In genomic region chr17:58575511-58575910, GRCh38 we compare ENCODE assay signal across 13 cellular contexts.
A peak's percentile ranks its signal among the peaks of the same experiment; 100 is the strongest.
DNase-seq lines count a peak whose midpoint lies in the region; ATAC-seq, FAIRE-seq and TF ChIP-seq lines count a peak whose summit lies in the region.
"Had no signal": no experiment of that assay in that cellular context is flagged by ENCODE, and none has a peak within 500 bp of the region (broad histone marks: within the 10 kb centered on the region; RNA-seq: fewer than 3 reads in every experiment).

No MANE protein-coding gene starts in this region.

- H3K4me3 ChIP-seq in KMS-11 (IDR thresholded peaks at IDR 0.05; ENCODE audit: insufficient read depth, low read depth, low read length) (no peak overlapping the region), GM12878 (no peak overlapping the region), HepG2 (replicated peaks in 1 of 3; ENCODE audit: insufficient read depth in 1 of 3, low read depth in 2 of 3, low read length in 3 of 3) (no peak overlapping the region; a peak in 1 of 6 replicates)

- H3K27ac ChIP-seq in C4-2B (peak overlapping the region; percentile 56), KMS-11 (no peak overlapping the region; the same call in 1 of the 2 replicates), GM12878 (ENCODE audit: control insufficient read depth, insufficient read depth) (no peak overlapping the region), HepG2 (ENCODE audit: extremely low read length, insufficient read depth, low read length) (no peak overlapping the region)

- ATAC-seq in GM12878 (peak; percentile 43), HepG2 (no peak; the same call in 2 of the 3 replicates)
- no peak for ATAC-seq in natural killer cell treated with Interleukin-12 subunit alpha and Interleukin-12 subunit beta and Interleukin-15 and Interleukin-18, amount 100 ng/mL, for 72 hours
- ATAC-seq: CD8-positive, alpha-beta T cell; sciatic nerve had no signal

- no peak overlapping the region for H3K4me3 Mint-ChIP-seq in natural killer cell treated with Interleukin-12 subunit alpha and Interleukin-12 subunit beta and Interleukin-15 and Interleukin-18, amount 100 ng/mL, for 72 hours
- H3K4me3 Mint-ChIP-seq: CD8-positive, alpha-beta T cell had no signal

- H3K4me2 ChIP-seq in KMS-11: peak overlapping the region; percentile 12; the same call in 1 of the 2 replicates
- no peak overlapping the region for H3K4me2 ChIP-seq in GM12878 (ENCODE audit: control insufficient read depth, insufficient read depth)
- peak overlapping the region; percentile 19 for H3K4me2 ChIP-seq in HepG2 (ENCODE audit: low read depth, low read length)

- CTCF ChIA-PET in GM12878 (lab: Yijun Ruan, JAX) (interaction anchor here (3.8 to 7.1 kb wide), 5 partner anchors 10 to 429 kb away, joined by 22 to 65 read pairs (median 52); no protein-coding TSS in a partner anchor), HepG2 (lab: Yijun Ruan, JAX; ENCODE audit: low intra/inter-chr PET ratio, low total read pairs) (no interaction called here)

- H4K20me1 ChIP-seq in KMS-11 (ENCODE audit: insufficient read depth): no peaks in the 10 kb centered on the region
- H4K20me1 ChIP-seq in GM12878 (ENCODE audit: control insufficient read depth, insufficient read depth): no peaks in the 10 kb centered on the region
- no peaks in the 10 kb centered on the region for H4K20me1 ChIP-seq in HepG2 (ENCODE audit: insufficient read depth, low read length)

- H3K9me3 ChIP-seq in GM12878 (replicated peaks; ENCODE audit: control insufficient read depth, insufficient read depth, low read length) (no peaks in the 10 kb centered on the region), HepG2 (ENCODE audit: low read length) (no peaks in the 10 kb centered on the region)

- DNase-seq in GM12878 (ENCODE audit: low read depth, low spot score) (no peak), HepG2 (ENCODE audit: low spot score) (no peak), GM19239 (ENCODE audit: insufficient read length, low spot score) (no peak), DMS114 treated with DMSO at 0.1 percent for 48 hours (lab: John Stamatoyannopoulos, UW; ENCODE audit: unreplicated experiment) (no peak), DMS79 (lab: John Stamatoyannopoulos, UW) (no peak)
- DNase-seq in natural killer cell treated with Interleukin-12 subunit alpha and Interleukin-12 subunit beta and Interleukin-15 and Interleukin-18, amount 100 ng/mL, for 72 hours (ENCODE audit: low spot score): no peak
- DNase-seq: caudate nucleus; CD8-positive, alpha-beta T cell; midbrain; T1000 had no signal

- FAIRE-seq in GM12878 (lab: Jason Lieb, UNC): no peak
- FAIRE-seq in HepG2 (lab: Jason Lieb, UNC): no peak
- no peak for FAIRE-seq in GM19239 (lab: Jason Lieb, UNC)

- no peak for TF ChIP-seq POLR2A in GM12878 (IDR thresholded peaks at IDR 0.05; ENCODE audit: low read depth, low read length)
- TF ChIP-seq POLR2A in HepG2 (IDR thresholded peaks at IDR 0.05; ENCODE audit: insufficient read depth in 1 of 2, low read depth in 2 of 2, low read length in 2 of 2): no peak

- H3K36me3 ChIP-seq in KMS-11 (ENCODE audit: insufficient read depth): no peaks in the 10 kb centered on the region
- no peaks in the 10 kb centered on the region for H3K36me3 ChIP-seq in GM12878 (ENCODE audit: control insufficient read depth in 2 of 2, insufficient read depth in 2 of 2, low read length in 1 of 2)
- H3K36me3 ChIP-seq in HepG2 (replicated peaks in 1 of 2; ENCODE audit: control insufficient read depth in 1 of 2, insufficient read depth in 2 of 2, low read length in 2 of 2): no peaks in the 10 kb centered on the region

- no peaks in the 10 kb centered on the region for H3K27me3 Mint-ChIP-seq in natural killer cell treated with Interleukin-12 subunit alpha and Interleukin-12 subunit beta and Interleukin-15 and Interleukin-18, amount 100 ng/mL, for 72 hours

- intact Hi-C loops in GM12878 (cut with micrococcal nuclease; ENCODE audit: unreplicated experiment) (no loop called here), HepG2 (cut with micrococcal nuclease; ENCODE audit: unreplicated experiment) (loop anchor here (10.0 kb wide), 1 partner anchor 429 kb away; no protein-coding TSS in a partner anchor)

- H3K4me1 Mint-ChIP-seq in natural killer cell treated with Interleukin-12 subunit alpha and Interleukin-12 subunit beta and Interleukin-15 and Interleukin-18, amount 100 ng/mL, for 72 hours (ENCODE audit: low read depth in 2 of 2): no peaks in the 10 kb centered on the region

- H3K4me1 ChIP-seq in KMS-11 (ENCODE audit: low read depth, poor library complexity, severe bottlenecking) (peaks cover 49% of the 10 kb centered on the region), GM12878 (ENCODE audit: control insufficient read depth, insufficient read depth, low read length) (peaks cover 11% of the 10 kb centered on the region), HepG2 (ENCODE audit: insufficient read depth, low read length) (peaks cover 41% of the 10 kb centered on the region)

- RAD21 ChIA-PET in GM12878 (lab: Charles Lee; ENCODE audit: unreplicated experiment): interaction anchor here (0.6 to 1.9 kb wide), 3 partner anchors 34 to 57 kb away, joined by 3 to 9 read pairs (median 4); no protein-coding TSS in a partner anchor

- in situ Hi-C loops in GM12878 (cut with MboI): no loop called here
- in situ Hi-C loops in HepG2 (cut with HindIII; ENCODE audit: extremely low pct_ligation_motif_present, low pct_unique_long_range_greater_than_20kb): no loop called here

- no peaks in the 10 kb centered on the region for H3K79me2 ChIP-seq in KMS-11 (ENCODE audit: insufficient read depth, low read depth)
- H3K79me2 ChIP-seq in GM12878 (ENCODE audit: control insufficient read depth, insufficient read depth, low read length): no peaks in the 10 kb centered on the region
- no peaks in the 10 kb centered on the region for H3K79me2 ChIP-seq in HepG2 (ENCODE audit: insufficient read depth, low read length)

- POLR2A ChIA-PET in GM12878 (lab: Charles Lee) (interaction anchor here (0.6 to 0.8 kb wide), 2 partner anchors 36 to 430 kb away, joined by 5 to 8 read pairs; no protein-coding TSS in a partner anchor), HepG2 (lab: Yijun Ruan, JAX) (interaction anchor here (1.1 to 3.3 kb wide), 2 partner anchors 40 to 56 kb away, joined by 3 to 21 read pairs; no protein-coding TSS in a partner anchor)

- no peak for TF ChIP-seq EP300 in GM12878 (IDR thresholded peaks at IDR 0.05; ENCODE audit: borderline replicate concordance in 1 of 2, control insufficient read depth in 1 of 2, low read depth in 2 of 2, low read length in 2 of 2)
- TF ChIP-seq EP300 in HepG2 (IDR thresholded peaks at IDR 0.05; ENCODE audit: low read depth in 2 of 2, low read length in 2 of 2): no peak
- no peak for TF ChIP-seq EP300 in HepG2 (CRISPR knock-in tag; IDR thresholded peaks at IDR 0.05; ENCODE audit: borderline replicate concordance)

- TF ChIP-seq RAD21 in GM12878 (IDR thresholded peaks at IDR 0.05; ENCODE audit: insufficient read depth, low read depth, low read length) (no peak), HepG2 (CRISPR knock-in tag; IDR thresholded peaks at IDR 0.05) (no peak)

- H3K36me3 Mint-ChIP-seq in natural killer cell treated with Interleukin-12 subunit alpha and Interleukin-12 subunit beta and Interleukin-15 and Interleukin-18, amount 100 ng/mL, for 72 hours: no peaks in the 10 kb centered on the region
- H3K36me3 Mint-ChIP-seq: CD8-positive, alpha-beta T cell had no signal

- H3K9ac ChIP-seq in KMS-11: no peak overlapping the region
- H3K9ac ChIP-seq in GM12878 (ENCODE audit: control insufficient read depth, insufficient read depth, low read length): no peak overlapping the region
- no peak overlapping the region for H3K9ac ChIP-seq in HepG2 (ENCODE audit: insufficient read depth, low read depth, low read length)

- H3K9me3 Mint-ChIP-seq in natural killer cell treated with Interleukin-12 subunit alpha and Interleukin-12 subunit beta and Interleukin-15 and Interleukin-18, amount 100 ng/mL, for 72 hours: no peaks in the 10 kb centered on the region
- H3K9me3 Mint-ChIP-seq: CD8-positive, alpha-beta T cell had no signal

- BruUV-seq in GM12878 (replicated peaks; lab: Mats Ljungman, UMichigan) (no TSS peak), HepG2 (replicated peaks; lab: Mats Ljungman, UMichigan) (no TSS peak)

- H2AFZ ChIP-seq in KMS-11 (ENCODE audit: low read depth) (no peak overlapping the region), GM12878 (ENCODE audit: control insufficient read depth, low read depth, low read length) (peak overlapping the region; percentile 33), HepG2 (ENCODE audit: low read length) (no peak overlapping the region)

- no peak overlapping the region for H3K27ac Mint-ChIP-seq in natural killer cell treated with Interleukin-12 subunit alpha and Interleukin-12 subunit beta and Interleukin-15 and Interleukin-18, amount 100 ng/mL, for 72 hours
- H3K27ac Mint-ChIP-seq: CD8-positive, alpha-beta T cell had no signal

- SMC1A ChIA-PET in GM12878 (lab: Charles Lee; ENCODE audit: uncharacterized antibody, unreplicated experiment): interaction anchor here (0.6 to 5.2 kb wide), 5 partner anchors 13 to 785 kb away, joined by 3 to 22 read pairs (median 4); no protein-coding TSS in a partner anchor

- TF ChIP-seq CTCF in C4-2B (conservative IDR thresholded peaks at IDR 0.05) (no peak), KMS-11 (conservative IDR thresholded peaks at IDR 0.05; ENCODE audit: low read depth, low read length) (no peak), GM12878 (IDR thresholded peaks at IDR 0.05 in 2 of 3, conservative IDR thresholded peaks at IDR 0.05 in 1 of 3; ENCODE audit: control insufficient read depth in 2 of 3, extremely low read depth in 1 of 3, insufficient read depth in 1 of 3, low read depth in 3 of 3, low read length in 3 of 3) (no peak), HepG2 (CRISPR knock-in tag; IDR thresholded peaks at IDR 0.05) (no peak)

- no peaks in the 10 kb centered on the region for H3K27me3 ChIP-seq in KMS-11 (ENCODE audit: insufficient read depth, low read depth)
- no peaks in the 10 kb centered on the region for H3K27me3 ChIP-seq in GM12878 (replicated peaks in 1 of 2; ENCODE audit: control insufficient read depth in 2 of 2, insufficient read depth in 2 of 2, low read length in 1 of 2)
- no peaks in the 10 kb centered on the region for H3K27me3 ChIP-seq in HepG2 (ENCODE audit: control insufficient read depth in 1 of 2, insufficient read depth in 2 of 2, low read length in 2 of 2)

- WGBS in GM12878 (ENCODE audit: insufficient coverage, insufficient replicate concordance, low lambda C conversion rate, missing lambda C conversion rate): 6% methylated on average over 1 of the region's 1 CpG
- whole genome bisulfite sequencing in HepG2 (ENCODE audit: low lambda C conversion rate): 10% methylated on average over 1 of the region's 1 CpG

TF ChIP-seq in GM12878, 131 proteins besides CTCF, POLR2A, EP300 and RAD21 (continues in another document):
- TF ChIP-seq STAT3 (IDR thresholded peaks at IDR 0.05; ENCODE audit: low read depth, low read length) (no peak), WRNIP1 (IDR thresholded peaks at IDR 0.05; ENCODE audit: borderline replicate concordance, low read depth, low read length) (no peak)

TF ChIP-seq in HepG2, 621 proteins besides CTCF, POLR2A, EP300 and RAD21:
- peak; percentile 48; the same call in 1 of the 2 replicates for TF ChIP-seq ZNF644 (CRISPR knock-in tag; IDR thresholded peaks at IDR 0.05; ENCODE audit: low read depth)
- TF ChIP-seq KLF6 (CRISPR knock-in tag; IDR thresholded peaks at IDR 0.05): no peak
- no peak for TF ChIP-seq ZFP37 (CRISPR knock-in tag; IDR thresholded peaks at IDR 0.05; ENCODE audit: borderline replicate concordance)
- peak; percentile 85 for TF ChIP-seq NFE2L2 (IDR thresholded peaks at IDR 0.05; ENCODE audit: low read length)
TF ChIP-seq in HepG2: peak in this region for 2.
